ENCODE assay signal across 18 cellular contexts in genomic region chr17:20983359-20983637, GRCh38. TPM values are rescaled to one million over a fixed set of nuclear protein-coding genes. Genes with fewer than 3 reads are reported as not detected.
DNase-seq lines count a peak whose midpoint lies in the region; ATAC-seq, FAIRE-seq and TF ChIP-seq lines count a peak whose summit lies in the region.
"Had no signal": no experiment of that assay in that cellular context is flagged by ENCODE, and none has a peak within 500 bp of the region (broad histone marks: within the 10 kb centered on the region; RNA-seq: fewer than 3 reads in every experiment).

No MANE protein-coding gene starts in this region.

- intact Hi-C loops in HepG2 (cut with micrococcal nuclease; ENCODE audit: unreplicated experiment) (no loop called here), right lobe of liver (cut with DNase I) (no loop called here)

- no peak for TF ChIP-seq RAD21 in HepG2 (CRISPR knock-in tag; IDR thresholded peaks at IDR 0.05)

- H2AFZ ChIP-seq in HepG2 (ENCODE audit: low read length) = no peak overlapping the region

- CTCF ChIA-PET in HepG2 (lab: Yijun Ruan, JAX; ENCODE audit: low intra/inter-chr PET ratio, low total read pairs) = no interaction called here

- no peaks in the 10 kb centered on the region for H3K79me2 ChIP-seq in HepG2 (ENCODE audit: insufficient read depth, low read length)

- no peaks in the 10 kb centered on the region for H3K4me1 Mint-ChIP-seq in stimulated activated memory B cell treated with anti-CD40 and anti-IgM and Interleukin-4, amounts not matched to agents 10 μg/mL and 1 μg/mL and 100 μg/mL, for 72 hours
- H3K4me1 Mint-ChIP-seq: CD4-positive, alpha-beta memory T cell; H9 had no signal

- H3K9ac ChIP-seq in HepG2 (ENCODE audit: insufficient read depth, low read depth, low read length) = no peak overlapping the region
- H3K9ac ChIP-seq: BLaER1 had no signal

- in situ Hi-C loops in HepG2 (cut with HindIII; ENCODE audit: extremely low pct_ligation_motif_present, low pct_unique_long_range_greater_than_20kb) (no loop called here), GM13977 (cut with MboI; ENCODE audit: low pct_unique_long_range_greater_than_20kb, low sequenced_read_pairs, unreplicated experiment) (no loop called here)

- WGBS in HepG2 (ENCODE audit: low lambda C conversion rate) = 62% methylated on average over 3 of the region's 3 CpGs
- 40% methylated on average over 1 of the region's 3 CpGs for WGBS in right lobe of liver (ENCODE audit: insufficient coverage, low coverage, low lambda C conversion rate, missing lambda C conversion rate)

- TF ChIP-seq CTCF in HepG2 (CRISPR knock-in tag; IDR thresholded peaks at IDR 0.05) = no peak
- TF ChIP-seq CTCF in right lobe of liver (IDR thresholded peaks at IDR 0.05) = no peak
- TF ChIP-seq CTCF in GM13977 (IDR thresholded peaks at IDR 0.05; ENCODE audit: extremely low read depth, insufficient read depth, missing control alignments) = no peak
- no peak for TF ChIP-seq CTCF in BE2C (IDR thresholded peaks at IDR 0.05; ENCODE audit: low read depth, low read length)

- H3K27me3 Mint-ChIP-seq in stimulated activated memory B cell treated with anti-CD40 and anti-IgM and Interleukin-4, amounts not matched to agents 10 μg/mL and 1 μg/mL and 100 μg/mL, for 72 hours = no peaks in the 10 kb centered on the region

- peak; percentile 47; the same call in 2 of the 3 replicates for ATAC-seq in HepG2
- no peak for ATAC-seq in right lobe of liver
- peak; percentile 50 for ATAC-seq in stimulated activated memory B cell treated with anti-CD40 and anti-IgM and Interleukin-4, amounts not matched to agents 10 μg/mL and 1 μg/mL and 100 μg/mL, for 72 hours

- H3K4me2 ChIP-seq in HepG2 (ENCODE audit: low read depth, low read length) = no peak overlapping the region
- H3K4me2 ChIP-seq: BLaER1 had no signal

- no peak overlapping the region for H3K4me3 Mint-ChIP-seq in stimulated activated memory B cell treated with anti-CD40 and anti-IgM and Interleukin-4, amounts not matched to agents 10 μg/mL and 1 μg/mL and 100 μg/mL, for 72 hours
- H3K4me3 Mint-ChIP-seq: CD14-positive monocyte; CD4-positive, alpha-beta memory T cell; H9 had no signal

- no TSS peak for BruUV-seq in HepG2 (replicated peaks; lab: Mats Ljungman, UMichigan)

- peaks cover 5% of the 10 kb centered on the region for H3K36me3 Mint-ChIP-seq in stimulated activated memory B cell treated with anti-CD40 and anti-IgM and Interleukin-4, amounts not matched to agents 10 μg/mL and 1 μg/mL and 100 μg/mL, for 72 hours
- H3K36me3 Mint-ChIP-seq: CD14-positive monocyte; CD4-positive, alpha-beta memory T cell had no signal

- H3K27me3 ChIP-seq in HepG2 (ENCODE audit: control insufficient read depth in 1 of 2, insufficient read depth in 2 of 2, low read length in 2 of 2) (no peaks in the 10 kb centered on the region), right lobe of liver (no peaks in the 10 kb centered on the region), BE2C (no peaks in the 10 kb centered on the region)
- H3K27me3 ChIP-seq: BLaER1 had no signal

- no peaks in the 10 kb centered on the region for H4K20me1 ChIP-seq in HepG2 (ENCODE audit: insufficient read depth, low read length)
- H4K20me1 ChIP-seq: BLaER1 had no signal

- no peak for TF ChIP-seq EP300 in HepG2 (IDR thresholded peaks at IDR 0.05; ENCODE audit: low read depth in 2 of 2, low read length in 2 of 2)
- TF ChIP-seq EP300 in HepG2 (CRISPR knock-in tag; IDR thresholded peaks at IDR 0.05; ENCODE audit: borderline replicate concordance) = no peak

- no peaks in the 10 kb centered on the region for H3K9me3 Mint-ChIP-seq in stimulated activated memory B cell treated with anti-CD40 and anti-IgM and Interleukin-4, amounts not matched to agents 10 μg/mL and 1 μg/mL and 100 μg/mL, for 72 hours
- H3K9me3 Mint-ChIP-seq: CD4-positive, alpha-beta memory T cell had no signal

- H3K9me3 ChIP-seq in HepG2 (ENCODE audit: low read length) = no peaks in the 10 kb centered on the region
- H3K9me3 ChIP-seq in right lobe of liver = no peaks in the 10 kb centered on the region
- H3K9me3 ChIP-seq in BE2C = no peaks in the 10 kb centered on the region

- TF ChIP-seq POLR2A in HepG2 (IDR thresholded peaks at IDR 0.05; ENCODE audit: insufficient read depth in 1 of 2, low read depth in 2 of 2, low read length in 2 of 2) = no peak
- no peak for TF ChIP-seq POLR2A in right lobe of liver (IDR thresholded peaks at IDR 0.05)

- DNase-seq in HepG2 (ENCODE audit: low spot score) = no peak
- no peak for DNase-seq in right lobe of liver
- peak; percentile 14 for DNase-seq in GM13977 (ENCODE audit: low spot score)
- DNase-seq in islet precursor cell = peak; percentile 24
- no peak for DNase-seq in BE2C
- no peak for DNase-seq in T-helper 2 cell
- DNase-seq: AML-193; CD4-positive, alpha-beta memory T cell; DMS153; DMS79; GDM1; H9 had no signal

- H3K36me3 ChIP-seq in HepG2 (replicated peaks in 1 of 2; ENCODE audit: control insufficient read depth in 1 of 2, insufficient read depth in 2 of 2, low read length in 2 of 2) (peaks cover 4 to 6% of the 10 kb centered on the region in 2 experiments; a peak in 3 of 5 replicates), right lobe of liver (no peaks in the 10 kb centered on the region), BE2C (no peaks in the 10 kb centered on the region)
- H3K36me3 ChIP-seq: BLaER1 had no signal

- POLR2A ChIA-PET in HepG2 (lab: Yijun Ruan, JAX) = no interaction called here

- FAIRE-seq in HepG2 (lab: Jason Lieb, UNC) = no peak
- FAIRE-seq: A204.1, GM12892, H1 had no signal

- H3K4me3 ChIP-seq in HepG2 (replicated peaks in 1 of 3; ENCODE audit: insufficient read depth in 1 of 3, low read depth in 2 of 3, low read length in 3 of 3) (no peak overlapping the region), right lobe of liver (no peak overlapping the region), BE2C (ENCODE audit: low read depth, low read length) (no peak overlapping the region)
- H3K4me3 ChIP-seq: BLaER1 had no signal

- H3K4me1 ChIP-seq in HepG2 (ENCODE audit: insufficient read depth, low read length) (peaks cover 11% of the 10 kb centered on the region; the same call in 1 of the 2 replicates), right lobe of liver (peaks cover 0 to 5% (median 0%) of the 10 kb centered on the region in 4 donors), BE2C (no peaks in the 10 kb centered on the region)
- H3K4me1 ChIP-seq: BLaER1 had no signal

- H3K27ac Mint-ChIP-seq in stimulated activated memory B cell treated with anti-CD40 and anti-IgM and Interleukin-4, amounts not matched to agents 10 μg/mL and 1 μg/mL and 100 μg/mL, for 72 hours = no peak overlapping the region
- H3K27ac Mint-ChIP-seq: CD14-positive monocyte; CD4-positive, alpha-beta memory T cell; H9 had no signal

- no peak overlapping the region for H3K27ac ChIP-seq in HepG2 (ENCODE audit: extremely low read length, insufficient read depth, low read length)
- H3K27ac ChIP-seq in right lobe of liver = no peak overlapping the region
- H3K27ac ChIP-seq: BLaER1 had no signal

TF ChIP-seq in HepG2, 621 proteins besides CTCF, POLR2A, EP300 and RAD21:
- TF ChIP-seq CBFB (CRISPR knock-in tag; IDR thresholded peaks at IDR 0.05) (no peak), NFKB2 (CRISPR knock-in tag; IDR thresholded peaks at IDR 0.05; ENCODE audit: borderline replicate concordance) (no peak)
TF ChIP-seq in HepG2: peak in this region for 0.

RNA-seq across cellular contexts. Expression of gene USP22, which starts 59.5 kb away (rescaled TPM):
- total RNA-seq in HepG2 (2016; rRNA removed; fragmentation: Illumina TruSeq; extraction: Trizol) (130 and 131 TPM in 2 replicates), right lobe of liver (10 to 100 TPM; 69.8 to 81.2 (median 77.7) TPM)
- 17.2 and 17.3 TPM in 2 replicates for total RNA-seq in HepG2 (2016; cell fraction: cytosol; rRNA removed; fragmentation: Illumina TruSeq; extraction: Trizol; ENCODE audit: low read depth)
- 119 and 130 TPM in 2 replicates for total RNA-seq in HepG2 (2016; cell fraction: insoluble cytoplasmic fraction; rRNA removed; fragmentation: Illumina TruSeq; extraction: Trizol)
- 54.1 and 54.4 TPM in 2 replicates for total RNA-seq in HepG2 (2016; cell fraction: membrane; rRNA removed; fragmentation: Illumina TruSeq; extraction: Trizol)
- total RNA-seq in HepG2 (2016; cell fraction: nucleus; rRNA removed; fragmentation: Illumina TruSeq; extraction: Trizol) = 79.5 and 96.3 TPM in 2 replicates
- 98.0 and 124 TPM in 2 replicates for polyA plus RNA-seq in HepG2 (2011; rRNA removed)
- polyA plus RNA-seq in HepG2 (2011; cell fraction: cytosol; rRNA removed) = 56.8 and 60.3 TPM in 2 replicates
- 126 and 139 TPM in 2 replicates for polyA plus RNA-seq in HepG2 (2011; cell fraction: nucleus; rRNA removed)
- 65.0 and 69.3 TPM in 2 replicates for polyA plus RNA-seq in HepG2 (2012)
- 4.2 and 4.5 TPM in 2 replicates for polyA plus RNA-seq in HepG2 (2016; cell fraction: cytosol; fragmentation: Illumina TruSeq; extraction: Trizol; ENCODE audit: low read depth)
- polyA plus RNA-seq in HepG2 (2016; cell fraction: insoluble cytoplasmic fraction; fragmentation: Illumina TruSeq; extraction: Trizol; ENCODE audit: low read depth) = 65.3 and 91.2 TPM in 2 replicates
- 18.3 and 19.5 TPM in 2 replicates for polyA plus RNA-seq in HepG2 (2016; cell fraction: membrane; fragmentation: Illumina TruSeq; extraction: Trizol; ENCODE audit: low read depth)
- 101 and 103 TPM in 2 replicates for polyA plus RNA-seq in HepG2 (2016; cell fraction: nucleus; fragmentation: Illumina TruSeq; extraction: Trizol; ENCODE audit: insufficient read depth, low read depth)
- polyA minus RNA-seq in HepG2 (2011; rRNA and poly(A)+ RNA removed; ENCODE audit: low replicate concordance) = 337 and 421 TPM in 2 replicates
- 104 and 120 TPM in 2 replicates for polyA minus RNA-seq in HepG2 (2011; cell fraction: cytosol; rRNA and poly(A)+ RNA removed)
- 71.7 and 94.2 TPM in 2 replicates for polyA minus RNA-seq in HepG2 (2011; cell fraction: nucleus; rRNA and poly(A)+ RNA removed)
- 91.7 TPM for polyA plus RNA-seq in BE2C (2012; ENCODE audit: insufficient read depth, insufficient read length, low read depth)

Comparison
In these comparisons a context has a peak if more than half of its experiments do, and no peak if none do; other contexts are left out.
1. ATAC-seq: peak in HepG2 (single experiment) and stimulated activated memory B cell treated with anti-CD40 and anti-IgM and Interleukin-4, amounts not matched to agents 10 μg/mL and 1 μg/mL and 100 μg/mL, for 72 hours (single experiment); none in right lobe of liver (0 of 4).
2. DNase-seq: peak in GM13977 (single experiment) and islet precursor cell (single experiment); none in HepG2 (single experiment), right lobe of liver (0 of 3), BE2C (single experiment) and T-helper 2 cell (0 of 5).